1 cellular context compared by ENCODE assay signal in the genomic region with DNA sequence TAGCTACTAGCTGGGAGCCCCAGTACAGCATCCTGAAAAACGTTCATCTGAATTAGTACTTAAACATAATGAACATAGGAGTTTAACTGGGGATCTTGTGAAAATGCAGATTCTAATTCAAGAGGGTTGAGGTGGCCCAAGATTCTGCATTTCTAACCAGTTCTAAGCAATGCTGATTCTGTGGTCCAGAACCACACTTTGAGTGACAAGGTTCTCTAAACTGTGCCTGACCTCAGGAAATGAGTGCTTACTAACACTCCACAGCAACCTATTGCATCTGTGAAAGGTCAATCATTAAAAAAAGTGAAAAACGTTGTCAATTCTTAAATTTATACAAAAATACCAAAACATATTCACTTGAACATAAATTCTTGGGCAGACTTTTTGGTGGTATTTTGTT.
TF ChIP-seq lines count a peak whose summit lies in the region.

No MANE protein-coding gene starts in this region.

TF ChIP-seq in H1, 55 proteins besides CTCF, POLR2A, EP300 and RAD21 (continued from another document):
- TF ChIP-seq HDAC2 (IDR thresholded peaks at IDR 0.05; ENCODE audit: borderline replicate concordance in 1 of 2, low read depth in 2 of 2, low read length in 2 of 2): no peak
